ENCODE assay signal across 1 cellular context in genomic region chr22:49776891-49777290, GRCh38.
TF ChIP-seq lines count a peak whose summit lies in the region.

No MANE protein-coding gene starts in this region.

TF ChIP-seq in GM23338, 12 proteins besides CTCF, POLR2A, EP300 and RAD21 (continued from another document):
- TF ChIP-seq, protein P1, sequence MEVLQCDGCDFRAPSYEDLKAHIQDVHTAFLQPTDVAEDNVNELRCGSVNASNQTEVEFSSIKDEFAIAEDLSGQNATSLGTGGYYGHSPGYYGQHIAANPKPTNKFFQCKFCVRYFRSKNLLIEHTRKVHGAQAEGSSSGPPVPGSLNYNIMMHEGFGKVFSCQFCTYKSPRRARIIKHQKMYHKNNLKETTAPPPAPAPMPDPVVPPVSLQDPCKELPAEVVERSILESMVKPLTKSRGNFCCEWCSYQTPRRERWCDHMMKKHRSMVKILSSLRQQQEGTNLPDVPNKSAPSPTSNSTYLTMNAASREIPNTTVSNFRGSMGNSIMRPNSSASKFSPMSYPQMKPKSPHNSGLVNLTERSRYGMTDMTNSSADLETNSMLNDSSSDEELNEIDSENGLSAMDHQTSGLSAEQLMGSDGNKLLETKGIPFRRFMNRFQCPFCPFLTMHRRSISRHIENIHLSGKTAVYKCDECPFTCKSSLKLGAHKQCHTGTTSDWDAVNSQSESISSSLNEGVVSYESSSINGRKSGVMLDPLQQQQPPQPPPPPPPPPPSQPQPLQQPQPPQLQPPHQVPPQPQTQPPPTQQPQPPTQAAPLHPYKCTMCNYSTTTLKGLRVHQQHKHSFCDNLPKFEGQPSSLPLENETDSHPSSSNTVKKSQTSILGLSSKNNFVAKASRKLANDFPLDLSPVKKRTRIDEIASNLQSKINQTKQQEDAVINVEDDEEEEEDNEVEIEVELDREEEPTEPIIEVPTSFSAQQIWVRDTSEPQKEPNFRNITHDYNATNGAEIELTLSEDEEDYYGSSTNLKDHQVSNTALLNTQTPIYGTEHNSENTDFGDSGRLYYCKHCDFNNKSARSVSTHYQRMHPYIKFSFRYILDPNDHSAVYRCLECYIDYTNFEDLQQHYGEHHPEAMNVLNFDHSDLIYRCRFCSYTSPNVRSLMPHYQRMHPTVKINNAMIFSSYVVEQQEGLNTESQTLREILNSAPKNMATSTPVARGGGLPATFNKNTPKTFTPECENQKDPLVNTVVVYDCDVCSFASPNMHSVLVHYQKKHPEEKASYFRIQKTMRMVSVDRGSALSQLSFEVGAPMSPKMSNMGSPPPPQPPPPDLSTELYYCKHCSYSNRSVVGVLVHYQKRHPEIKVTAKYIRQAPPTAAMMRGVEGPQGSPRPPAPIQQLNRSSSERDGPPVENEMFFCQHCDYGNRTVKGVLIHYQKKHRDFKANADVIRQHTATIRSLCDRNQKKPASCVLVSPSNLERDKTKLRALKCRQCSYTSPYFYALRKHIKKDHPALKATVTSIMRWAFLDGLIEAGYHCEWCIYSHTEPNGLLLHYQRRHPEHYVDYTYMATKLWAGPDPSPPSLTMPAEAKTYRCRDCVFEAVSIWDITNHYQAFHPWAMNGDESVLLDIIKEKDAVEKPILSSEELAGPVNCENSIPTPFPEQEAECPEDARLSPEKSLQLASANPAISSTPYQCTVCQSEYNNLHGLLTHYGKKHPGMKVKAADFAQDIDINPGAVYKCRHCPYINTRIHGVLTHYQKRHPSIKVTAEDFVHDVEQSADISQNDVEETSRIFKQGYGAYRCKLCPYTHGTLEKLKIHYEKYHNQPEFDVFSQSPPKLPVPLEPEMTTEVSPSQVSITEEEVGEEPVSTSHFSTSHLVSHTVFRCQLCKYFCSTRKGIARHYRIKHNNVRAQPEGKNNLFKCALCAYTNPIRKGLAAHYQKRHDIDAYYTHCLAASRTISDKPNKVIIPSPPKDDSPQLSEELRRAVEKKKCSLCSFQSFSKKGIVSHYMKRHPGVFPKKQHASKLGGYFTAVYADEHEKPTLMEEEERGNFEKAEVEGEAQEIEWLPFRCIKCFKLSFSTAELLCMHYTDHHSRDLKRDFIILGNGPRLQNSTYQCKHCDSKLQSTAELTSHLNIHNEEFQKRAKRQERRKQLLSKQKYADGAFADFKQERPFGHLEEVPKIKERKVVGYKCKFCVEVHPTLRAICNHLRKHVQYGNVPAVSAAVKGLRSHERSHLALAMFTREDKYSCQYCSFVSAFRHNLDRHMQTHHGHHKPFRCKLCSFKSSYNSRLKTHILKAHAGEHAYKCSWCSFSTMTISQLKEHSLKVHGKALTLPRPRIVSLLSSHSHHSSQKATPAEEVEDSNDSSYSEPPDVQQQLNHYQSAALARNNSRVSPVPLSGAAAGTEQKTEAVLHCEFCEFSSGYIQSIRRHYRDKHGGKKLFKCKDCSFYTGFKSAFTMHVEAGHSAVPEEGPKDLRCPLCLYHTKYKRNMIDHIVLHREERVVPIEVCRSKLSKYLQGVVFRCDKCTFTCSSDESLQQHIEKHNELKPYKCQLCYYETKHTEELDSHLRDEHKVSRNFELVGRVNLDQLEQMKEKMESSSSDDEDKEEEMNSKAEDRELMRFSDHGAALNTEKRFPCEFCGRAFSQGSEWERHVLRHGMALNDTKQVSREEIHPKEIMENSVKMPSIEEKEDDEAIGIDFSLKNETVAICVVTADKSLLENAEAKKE (CRISPR knock-in tag; IDR thresholded peaks at IDR 0.05) = no peak
- TF ChIP-seq ETS1 (IDR thresholded peaks at IDR 0.05) (no peak), ZNF331 (CRISPR knock-in tag; IDR thresholded peaks at IDR 0.05; ENCODE audit: low read depth) (no peak), JUNB (IDR thresholded peaks at IDR 0.05; ENCODE audit: unreplicated experiment) (no peak), STAT1 (IDR thresholded peaks at IDR 0.05; ENCODE audit: unreplicated experiment) (no peak)
